13 cellular contexts compared by ENCODE assay signal in the genomic region with DNA sequence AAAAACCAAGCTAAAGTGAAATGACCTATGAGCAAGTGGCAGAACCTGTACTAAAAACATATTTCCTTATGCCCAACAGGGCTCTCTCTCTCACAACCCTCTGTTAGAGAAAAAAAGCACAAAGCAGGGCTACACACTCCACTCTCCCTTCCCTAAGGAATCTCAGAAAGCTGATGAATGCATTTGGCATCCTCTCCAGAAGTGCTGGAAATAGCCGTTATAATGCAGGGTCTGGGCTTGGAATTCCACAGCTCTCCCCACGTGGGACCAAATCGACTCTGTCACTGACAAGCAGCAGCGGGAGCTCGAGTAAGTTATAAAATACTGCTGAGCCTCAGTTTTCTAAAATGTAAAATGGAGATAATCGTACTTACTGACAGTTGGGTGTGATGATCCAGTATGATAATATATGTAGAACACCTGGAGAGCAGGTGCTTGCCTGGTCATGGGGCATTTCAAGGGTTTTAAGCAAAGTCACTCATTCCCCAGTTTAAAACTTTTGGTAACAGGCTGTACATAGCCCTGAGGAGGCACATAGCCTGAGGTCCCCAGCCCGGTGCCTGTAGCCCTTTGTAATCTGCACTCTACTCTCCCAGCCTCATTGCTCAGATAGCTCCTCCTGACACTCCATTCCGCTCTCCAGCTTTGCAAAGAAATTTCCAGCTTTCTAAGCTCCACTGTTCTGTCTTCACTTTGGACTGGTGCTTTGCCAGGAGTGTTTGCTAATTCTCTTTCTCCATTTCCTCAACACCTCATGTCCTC.
DNase-seq lines count a peak whose midpoint lies in the region; ATAC-seq and TF ChIP-seq lines count a peak whose summit lies in the region.
"Had no signal": no experiment of that assay in that cellular context is flagged by ENCODE, and none has a peak within 500 bp of the region (broad histone marks: within the 10 kb centered on the region; RNA-seq: fewer than 3 reads in every experiment).

No MANE protein-coding gene starts in this region.

- peak overlapping the region; percentile 19 for H3K27ac Mint-ChIP-seq in neural progenitor cell
- H3K27ac Mint-ChIP-seq: activated T-cell treated with anti-CD3 and anti-CD28 coated beads, Interleukin-2, amount 50 U/mL, for 72 hours; stimulated activated effector memory CD8-positive, alpha-beta T cell treated with anti-CD3 and anti-CD28 coated beads, Interleukin-12 subunit alpha, Interleukin-12 subunit beta, amount 100 ng/mL, for 72 hours had no signal

- H3K36me3 ChIP-seq in neural progenitor cell: no peaks in the 10 kb centered on the region
- H3K36me3 ChIP-seq in MG63: no peaks in the 10 kb centered on the region
- H3K36me3 ChIP-seq: neutrophil had no signal

- H3K4me1 Mint-ChIP-seq in neural progenitor cell: peaks cover 47% of the 10 kb centered on the region
- H3K4me1 Mint-ChIP-seq: stimulated activated effector memory CD8-positive, alpha-beta T cell treated with anti-CD3 and anti-CD28 coated beads, Interleukin-12 subunit alpha, Interleukin-12 subunit beta, amount 100 ng/mL, for 72 hours had no signal

- peak overlapping the region; percentile 4 for H2AFZ ChIP-seq in neural progenitor cell (replicated peaks)

- H4K20me1 ChIP-seq in neural progenitor cell (ENCODE audit: low read depth): no peaks in the 10 kb centered on the region

- peak overlapping the region; percentile 44 for H3K27ac ChIP-seq in neural progenitor cell
- H3K27ac ChIP-seq: neutrophil had no signal

- DNase-seq in ELF-1 (ENCODE audit: low read depth, low spot score): peak; percentile 70
- peak; percentile 93 for DNase-seq in astrocyte of the hippocampus (ENCODE audit: low read depth, low spot score)
- DNase-seq in iPS DF 19.7 (ENCODE audit: low read depth, low spot score): peak; percentile 33
- peak; percentile 56 for DNase-seq in neural progenitor cell (ENCODE audit: low spot score)
- no peak for DNase-seq in MG63
- no peak for DNase-seq in C1 segment of cervical spinal cord (lab: John Stamatoyannopoulos, UW)
- no peak for DNase-seq in stimulated activated naive CD8-positive, alpha-beta T cell treated with anti-CD3 and anti-CD28 coated beads, Interleukin-15, Interleukin-2, amounts not matched to agents 100 U/mL and 50 U/mL, for 24 hours
- DNase-seq: activated T-cell treated with anti-CD3 and anti-CD28 coated beads, Interleukin-2, amount 50 U/mL, for 72 hours; NCI-H1694 had no signal

- no peaks in the 10 kb centered on the region for H3K27me3 ChIP-seq in neural progenitor cell
- H3K27me3 ChIP-seq in MG63: no peaks in the 10 kb centered on the region
- H3K27me3 ChIP-seq: neutrophil had no signal

- no peak overlapping the region for H3K9ac ChIP-seq in neural progenitor cell

- ATAC-seq in GM18873 (IDR thresholded peaks at IDR 0.05; ENCODE audit: low FRiP score, unreplicated experiment): no peak
- no peak for ATAC-seq in stimulated activated naive CD8-positive, alpha-beta T cell treated with anti-CD3 and anti-CD28 coated beads, Interleukin-15, Interleukin-2, amounts not matched to agents 100 U/mL and 50 U/mL, for 24 hours
- ATAC-seq: activated T-cell treated with anti-CD3 and anti-CD28 coated beads, Interleukin-2, amount 50 U/mL, for 72 hours; HCT116; stimulated activated effector memory CD8-positive, alpha-beta T cell treated with anti-CD3 and anti-CD28 coated beads, Interleukin-12 subunit alpha, Interleukin-12 subunit beta, amount 100 ng/mL, for 72 hours had no signal

- no peaks in the 10 kb centered on the region for H3K9me3 ChIP-seq in neural progenitor cell (ENCODE audit: low read depth)
- H3K9me3 ChIP-seq in MG63: no peaks in the 10 kb centered on the region
- H3K9me3 ChIP-seq: neutrophil had no signal

- H3K4me3 ChIP-seq in neural progenitor cell (no peak overlapping the region), MG63 (no peak overlapping the region)

- no peaks in the 10 kb centered on the region for H3K79me2 ChIP-seq in neural progenitor cell (ENCODE audit: low read depth)

- peak overlapping the region; percentile 57 for H3K4me2 ChIP-seq in neural progenitor cell

- no peaks in the 10 kb centered on the region for H3K36me3 Mint-ChIP-seq in neural progenitor cell
- H3K36me3 Mint-ChIP-seq: stimulated activated effector memory CD8-positive, alpha-beta T cell treated with anti-CD3 and anti-CD28 coated beads, Interleukin-12 subunit alpha, Interleukin-12 subunit beta, amount 100 ng/mL, for 72 hours had no signal

- no peak for TF ChIP-seq CTCF in neural progenitor cell (IDR thresholded peaks at IDR 0.05)

- no peak overlapping the region for H3K4me3 Mint-ChIP-seq in neural progenitor cell
- H3K4me3 Mint-ChIP-seq: activated T-cell treated with anti-CD3 and anti-CD28 coated beads, Interleukin-2, amount 50 U/mL, for 72 hours; stimulated activated effector memory CD8-positive, alpha-beta T cell treated with anti-CD3 and anti-CD28 coated beads, Interleukin-12 subunit alpha, Interleukin-12 subunit beta, amount 100 ng/mL, for 72 hours had no signal

- peaks cover 39% of the 10 kb centered on the region for H3F3A ChIP-seq in neural progenitor cell (ENCODE audit: low read depth)

- H3K9me3 Mint-ChIP-seq in neural progenitor cell: no peaks in the 10 kb centered on the region
- H3K9me3 Mint-ChIP-seq: stimulated activated effector memory CD8-positive, alpha-beta T cell treated with anti-CD3 and anti-CD28 coated beads, Interleukin-12 subunit alpha, Interleukin-12 subunit beta, amount 100 ng/mL, for 72 hours had no signal

- peaks cover 4% of the 10 kb centered on the region for H3K27me3 Mint-ChIP-seq in neural progenitor cell (ENCODE audit: insufficient read depth, low read depth)

- peaks cover 48% of the 10 kb centered on the region for H3K4me1 ChIP-seq in neural progenitor cell

Comparison
In these comparisons a context has a peak if more than half of its experiments do, and no peak if none do; other contexts are left out.
1. DNase-seq: peak in ELF-1 (single experiment), astrocyte of the hippocampus (single experiment), iPS DF 19.7 (single experiment) and neural progenitor cell (single experiment); none in MG63 (single experiment), C1 segment of cervical spinal cord (0 of 14) and stimulated activated naive CD8-positive, alpha-beta T cell treated with anti-CD3 and anti-CD28 coated beads, Interleukin-15, Interleukin-2, amounts not matched to agents 100 U/mL and 50 U/mL, for 24 hours (single experiment).